8 cellular contexts compared by ENCODE assay signal in genomic region chr7:133670250-133670649, GRCh38.
"Had no signal": no experiment of that assay in that cellular context is flagged by ENCODE, and none has a peak within 500 bp of the region (broad histone marks: within the 10 kb centered on the region; RNA-seq: fewer than 3 reads in every experiment).

No MANE protein-coding gene starts in this region.

- H3K27ac Mint-ChIP-seq: H9 had no signal

- H2AFZ ChIP-seq: GM23248 had no signal

- H3K9ac ChIP-seq: GM23248 had no signal

- H3K27ac ChIP-seq: GM23248 had no signal

- H3K9me3 Mint-ChIP-seq: H9 had no signal

- FAIRE-seq: H54, HTR-8/SVneo had no signal

- DNase-seq: GM23248, GOT3, H9, HCEC 1CT, IMR-90, KBM-7 had no signal

- H3K4me3 ChIP-seq: GM23248 had no signal

- H3K4me3 Mint-ChIP-seq: H9 had no signal
